Comparison of ENCODE assay signal across 1 cellular context in genomic region chr14:73712071-73712506, GRCh38.
TF ChIP-seq lines count a peak whose summit lies in the region.

No MANE protein-coding gene starts in this region.

TF ChIP-seq in IMR-90, 13 proteins besides CTCF, POLR2A, EP300 and RAD21 (continued from another document):
- TF ChIP-seq CEBPB (IDR thresholded peaks at IDR 0.05; ENCODE audit: low read depth, low read length), result no peak
- TF ChIP-seq USF2 (IDR thresholded peaks at IDR 0.05; ENCODE audit: low read depth, low read length), result no peak
- no peak for TF ChIP-seq RCOR1 (IDR thresholded peaks at IDR 0.05; ENCODE audit: insufficient replicate concordance, low read length)
- TF ChIP-seq MAZ (IDR thresholded peaks at IDR 0.05; ENCODE audit: borderline replicate concordance, low read depth, low read length), result no peak
TF ChIP-seq in IMR-90: peak in this region for 0.
